In the genomic region with DNA sequence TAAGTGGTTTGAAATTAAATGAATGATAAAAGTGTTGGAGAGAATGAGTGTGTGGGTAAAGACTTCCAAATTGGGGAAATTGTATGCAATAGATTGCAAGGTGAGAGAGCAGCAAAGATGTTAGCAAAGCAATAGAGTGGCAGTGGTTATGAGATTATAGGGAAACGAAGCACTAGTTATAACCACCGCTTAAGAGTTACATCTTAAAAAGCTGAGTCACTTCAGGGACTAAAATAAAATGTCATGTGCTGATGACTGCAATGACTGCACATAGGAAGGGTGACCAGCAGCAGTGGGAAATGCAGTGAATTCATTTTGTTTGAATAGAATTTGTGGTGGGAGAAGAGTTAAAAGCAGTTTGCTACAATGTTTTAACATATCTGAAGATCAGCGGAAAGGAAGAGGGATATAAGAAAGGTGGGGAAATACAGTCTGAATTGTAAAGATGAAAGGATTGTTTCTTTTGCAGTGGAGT, we compare ENCODE assay signal across 10 cellular contexts.
DNase-seq lines count a peak whose midpoint lies in the region; ATAC-seq lines count a peak whose summit lies in the region.
"Had no signal": no experiment of that assay in that cellular context is flagged by ENCODE, and none has a peak within 500 bp of the region (broad histone marks: within the 10 kb centered on the region; RNA-seq: fewer than 3 reads in every experiment).

No MANE protein-coding gene starts in this region.

- H3K4me1 ChIP-seq in adipocyte (ENCODE audit: control insufficient read depth, insufficient read depth, low read length) (peaks cover 37% of the 10 kb centered on the region), aorta (ENCODE audit: control insufficient read depth in 1 of 2, insufficient read depth in 2 of 2, low read length in 2 of 2) (no peaks in the 10 kb centered on the region)

- H3K4me3 Mint-ChIP-seq in activated naive CD8-positive, alpha-beta T cell treated with anti-CD3 and anti-CD28 coated beads, Interleukin-2, amount 50 U/mL, for 24 hours = no peak overlapping the region

- H3K27ac ChIP-seq in aorta (ENCODE audit: low read depth in 1 of 2, low read length in 2 of 2) = no peak overlapping the region

- H3K27me3 ChIP-seq in adipocyte (replicated peaks; ENCODE audit: control insufficient read depth, insufficient read depth, low read length) = no peaks in the 10 kb centered on the region
- H3K27me3 ChIP-seq in aorta (ENCODE audit: control insufficient read depth in 1 of 2, insufficient read depth in 2 of 2, low read length in 1 of 2) = no peaks in the 10 kb centered on the region

- no peaks in the 10 kb centered on the region for H3K36me3 Mint-ChIP-seq in activated naive CD8-positive, alpha-beta T cell treated with anti-CD3 and anti-CD28 coated beads, Interleukin-2, amount 50 U/mL, for 24 hours (ENCODE audit: low read depth)

- H3K9me3 Mint-ChIP-seq in activated naive CD8-positive, alpha-beta T cell treated with anti-CD3 and anti-CD28 coated beads, Interleukin-2, amount 50 U/mL, for 24 hours = no peaks in the 10 kb centered on the region

- H3K27me3 Mint-ChIP-seq in activated naive CD8-positive, alpha-beta T cell treated with anti-CD3 and anti-CD28 coated beads, Interleukin-2, amount 50 U/mL, for 24 hours = no peaks in the 10 kb centered on the region

- intact Hi-C loops in aorta (cut with DNase I) = loop anchor here in 1 of 2 donors (5.0 to 10.0 kb wide), 2 partner anchors 127 to 245 kb away; a partner anchor contains a TSS

- no peak overlapping the region for H3K9ac ChIP-seq in adipocyte (ENCODE audit: low read length)

- DNase-seq in CD1c-positive myeloid dendritic cell (ENCODE audit: extremely low spot score) = peak; percentile 79
- peak; percentile 38 for DNase-seq in KBM-7
- DNase-seq in adipocyte (ENCODE audit: low read depth) = peak; percentile 38
- DNase-seq in kidney tubule cell (ENCODE audit: low spot score) = peak; percentile 61
- no peak for DNase-seq in activated naive CD8-positive, alpha-beta T cell treated with anti-CD3 and anti-CD28 coated beads, Interleukin-2, amount 50 U/mL, for 24 hours
- DNase-seq in NCI-H146 treated with DMSO at 0.1 percent for 48 hours (lab: John Stamatoyannopoulos, UW; ENCODE audit: unreplicated experiment) = no peak
- no peak for DNase-seq in aorta
- DNase-seq: activated CD4-positive, alpha-beta T cell treated with anti-CD3 and anti-CD28 coated beads, Interleukin-2, amount 50 U/mL, for 4 hours; DMS153 had no signal

- H3K36me3 ChIP-seq in adipocyte (ENCODE audit: control insufficient read depth, insufficient read depth, low read length, severe bottlenecking) (no peaks in the 10 kb centered on the region), aorta (ENCODE audit: control insufficient read depth in 1 of 2, insufficient read depth in 2 of 2, low read length in 1 of 2) (no peaks in the 10 kb centered on the region)

- no peak for ATAC-seq in activated naive CD8-positive, alpha-beta T cell treated with anti-CD3 and anti-CD28 coated beads, Interleukin-2, amount 50 U/mL, for 24 hours
- ATAC-seq in GM18519 (IDR thresholded peaks at IDR 0.05; ENCODE audit: low FRiP score, unreplicated experiment) (no peak), aorta (ENCODE audit: low FRiP score) (no peak)

- 33 to 40% methylated on average over 3 of the region's 3 CpGs for WGBS in aorta, 2 donors

- H3K4me3 ChIP-seq in adipocyte (ENCODE audit: low read length) = no peak overlapping the region
- no peak overlapping the region for H3K4me3 ChIP-seq in aorta (ENCODE audit: low read length in 2 of 2)

- peaks cover 36% of the 10 kb centered on the region for H3K4me1 Mint-ChIP-seq in activated naive CD8-positive, alpha-beta T cell treated with anti-CD3 and anti-CD28 coated beads, Interleukin-2, amount 50 U/mL, for 24 hours

- H3K9me3 ChIP-seq in adipocyte (ENCODE audit: control insufficient read depth, low read length) (no peaks in the 10 kb centered on the region), aorta (ENCODE audit: control insufficient read depth, low read length) (no peaks in the 10 kb centered on the region)

- in situ Hi-C loops in KBM-7 (cut with MboI; ENCODE audit: low pct_unique_long_range_greater_than_20kb, low sequenced_read_pairs) = no loop called here

- no peak overlapping the region for H3K27ac Mint-ChIP-seq in activated naive CD8-positive, alpha-beta T cell treated with anti-CD3 and anti-CD28 coated beads, Interleukin-2, amount 50 U/mL, for 24 hours

Comparison
In these comparisons a context has a peak if more than half of its experiments do, and no peak if none do; other contexts are left out.
1. DNase-seq: peak in CD1c-positive myeloid dendritic cell (single experiment), KBM-7 (single experiment), adipocyte (single experiment) and kidney tubule cell (single experiment); none in activated naive CD8-positive, alpha-beta T cell treated with anti-CD3 and anti-CD28 coated beads, Interleukin-2, amount 50 U/mL, for 24 hours (single experiment), NCI-H146 treated with DMSO at 0.1 percent for 48 hours (single experiment) and aorta (0 of 2).